Comparison of ENCODE assay signal across 1 cellular context in the genomic region with DNA sequence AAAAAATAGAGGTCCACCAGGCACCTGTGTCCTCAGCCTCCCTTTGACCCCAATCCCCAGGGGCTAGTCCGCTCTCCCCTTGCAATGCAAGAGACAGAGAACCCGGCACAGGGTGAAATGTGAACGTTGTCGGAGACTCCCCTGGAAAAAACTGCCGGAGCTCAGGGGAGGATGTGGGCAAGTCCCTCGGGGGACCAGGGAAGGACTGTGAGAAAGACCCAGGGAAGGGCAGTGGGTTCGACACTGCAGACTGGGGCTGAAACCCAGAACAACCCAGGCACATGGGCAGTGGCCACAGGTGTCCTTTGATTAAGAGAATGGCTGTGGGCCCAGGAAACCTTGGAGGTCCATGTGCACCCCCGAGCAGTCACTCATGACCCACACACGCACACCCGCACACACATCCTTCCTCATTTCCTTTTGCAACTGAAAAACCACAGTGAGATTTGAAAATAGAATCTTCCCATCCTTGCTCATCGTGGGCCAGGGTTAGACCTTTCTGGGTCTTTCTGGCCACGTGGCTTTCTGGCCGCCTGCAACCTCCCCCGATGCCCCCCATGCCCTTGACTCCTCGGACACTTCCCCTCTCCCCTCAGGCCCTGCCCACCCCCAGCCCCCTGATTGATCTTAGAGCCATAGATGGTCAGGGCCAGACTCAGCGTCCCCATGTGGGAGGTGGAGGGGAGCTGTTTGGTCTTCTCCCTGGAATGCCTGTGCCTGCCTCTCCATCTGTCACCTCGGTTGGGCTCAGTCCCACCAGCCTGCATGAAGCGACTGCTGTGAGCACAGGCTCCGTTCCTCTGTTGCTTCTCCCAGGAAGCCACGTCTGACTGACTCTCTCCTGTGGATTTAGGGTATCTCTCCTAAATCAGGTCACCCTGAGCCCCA.
A peak's percentile ranks its signal among the peaks of the same experiment; 100 is the strongest.
TF ChIP-seq lines count a peak whose summit lies in the region.

No MANE protein-coding gene starts in this region.

TF ChIP-seq in GM12878, 131 proteins besides CTCF, POLR2A, EP300 and RAD21 (continues in another document):
- TF ChIP-seq, protein P1, sequence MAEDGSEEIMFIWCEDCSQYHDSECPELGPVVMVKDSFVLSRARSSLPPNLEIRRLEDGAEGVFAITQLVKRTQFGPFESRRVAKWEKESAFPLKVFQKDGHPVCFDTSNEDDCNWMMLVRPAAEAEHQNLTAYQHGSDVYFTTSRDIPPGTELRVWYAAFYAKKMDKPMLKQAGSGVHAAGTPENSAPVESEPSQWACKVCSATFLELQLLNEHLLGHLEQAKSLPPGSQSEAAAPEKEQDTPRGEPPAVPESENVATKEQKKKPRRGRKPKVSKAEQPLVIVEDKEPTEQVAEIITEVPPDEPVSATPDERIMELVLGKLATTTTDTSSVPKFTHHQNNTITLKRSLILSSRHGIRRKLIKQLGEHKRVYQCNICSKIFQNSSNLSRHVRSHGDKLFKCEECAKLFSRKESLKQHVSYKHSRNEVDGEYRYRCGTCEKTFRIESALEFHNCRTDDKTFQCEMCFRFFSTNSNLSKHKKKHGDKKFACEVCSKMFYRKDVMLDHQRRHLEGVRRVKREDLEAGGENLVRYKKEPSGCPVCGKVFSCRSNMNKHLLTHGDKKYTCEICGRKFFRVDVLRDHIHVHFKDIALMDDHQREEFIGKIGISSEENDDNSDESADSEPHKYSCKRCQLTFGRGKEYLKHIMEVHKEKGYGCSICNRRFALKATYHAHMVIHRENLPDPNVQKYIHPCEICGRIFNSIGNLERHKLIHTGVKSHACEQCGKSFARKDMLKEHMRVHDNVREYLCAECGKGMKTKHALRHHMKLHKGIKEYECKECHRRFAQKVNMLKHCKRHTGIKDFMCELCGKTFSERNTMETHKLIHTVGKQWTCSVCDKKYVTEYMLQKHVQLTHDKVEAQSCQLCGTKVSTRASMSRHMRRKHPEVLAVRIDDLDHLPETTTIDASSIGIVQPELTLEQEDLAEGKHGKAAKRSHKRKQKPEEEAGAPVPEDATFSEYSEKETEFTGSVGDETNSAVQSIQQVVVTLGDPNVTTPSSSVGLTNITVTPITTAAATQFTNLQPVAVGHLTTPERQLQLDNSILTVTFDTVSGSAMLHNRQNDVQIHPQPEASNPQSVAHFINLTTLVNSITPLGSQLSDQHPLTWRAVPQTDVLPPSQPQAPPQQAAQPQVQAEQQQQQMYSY (CRISPR knock-in tag; IDR thresholded peaks at IDR 0.05), result no peak
- no peak for TF ChIP-seq ZZZ3 (IDR thresholded peaks at IDR 0.05; ENCODE audit: control insufficient read depth, insufficient read length, low read depth)
- no peak for TF ChIP-seq NFXL1 (IDR thresholded peaks at IDR 0.05; ENCODE audit: borderline replicate concordance)
- TF ChIP-seq TARDBP (IDR thresholded peaks at IDR 0.05; ENCODE audit: borderline replicate concordance), result no peak
- peak; percentile 85; the same call in 1 of the 2 replicates for TF ChIP-seq TBL1XR1 (IDR thresholded peaks at IDR 0.05; ENCODE audit: low read depth, low read length)
- TF ChIP-seq, protein P2, sequence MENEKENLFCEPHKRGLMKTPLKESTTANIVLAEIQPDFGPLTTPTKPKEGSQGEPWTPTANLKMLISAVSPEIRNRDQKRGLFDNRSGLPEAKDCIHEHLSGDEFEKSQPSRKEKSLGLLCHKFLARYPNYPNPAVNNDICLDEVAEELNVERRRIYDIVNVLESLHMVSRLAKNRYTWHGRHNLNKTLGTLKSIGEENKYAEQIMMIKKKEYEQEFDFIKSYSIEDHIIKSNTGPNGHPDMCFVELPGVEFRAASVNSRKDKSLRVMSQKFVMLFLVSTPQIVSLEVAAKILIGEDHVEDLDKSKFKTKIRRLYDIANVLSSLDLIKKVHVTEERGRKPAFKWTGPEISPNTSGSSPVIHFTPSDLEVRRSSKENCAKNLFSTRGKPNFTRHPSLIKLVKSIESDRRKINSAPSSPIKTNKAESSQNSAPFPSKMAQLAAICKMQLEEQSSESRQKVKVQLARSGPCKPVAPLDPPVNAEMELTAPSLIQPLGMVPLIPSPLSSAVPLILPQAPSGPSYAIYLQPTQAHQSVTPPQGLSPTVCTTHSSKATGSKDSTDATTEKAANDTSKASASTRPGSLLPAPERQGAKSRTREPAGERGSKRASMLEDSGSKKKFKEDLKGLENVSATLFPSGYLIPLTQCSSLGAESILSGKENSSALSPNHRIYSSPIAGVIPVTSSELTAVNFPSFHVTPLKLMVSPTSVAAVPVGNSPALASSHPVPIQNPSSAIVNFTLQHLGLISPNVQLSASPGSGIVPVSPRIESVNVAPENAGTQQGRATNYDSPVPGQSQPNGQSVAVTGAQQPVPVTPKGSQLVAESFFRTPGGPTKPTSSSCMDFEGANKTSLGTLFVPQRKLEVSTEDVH (IDR thresholded peaks at IDR 0.05; ENCODE audit: low read depth, partially characterized antibody), result no peak
- TF ChIP-seq, protein P3, sequence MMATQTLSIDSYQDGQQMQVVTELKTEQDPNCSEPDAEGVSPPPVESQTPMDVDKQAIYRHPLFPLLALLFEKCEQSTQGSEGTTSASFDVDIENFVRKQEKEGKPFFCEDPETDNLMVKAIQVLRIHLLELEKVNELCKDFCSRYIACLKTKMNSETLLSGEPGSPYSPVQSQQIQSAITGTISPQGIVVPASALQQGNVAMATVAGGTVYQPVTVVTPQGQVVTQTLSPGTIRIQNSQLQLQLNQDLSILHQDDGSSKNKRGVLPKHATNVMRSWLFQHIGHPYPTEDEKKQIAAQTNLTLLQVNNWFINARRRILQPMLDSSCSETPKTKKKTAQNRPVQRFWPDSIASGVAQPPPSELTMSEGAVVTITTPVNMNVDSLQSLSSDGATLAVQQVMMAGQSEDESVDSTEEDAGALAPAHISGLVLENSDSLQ (IDR thresholded peaks at IDR 0.05), result peak; percentile 86
- no peak for TF ChIP-seq ZNF217 (IDR thresholded peaks at IDR 0.05)
- TF ChIP-seq TCF12 (IDR thresholded peaks at IDR 0.05; ENCODE audit: low read depth, low read length), result peak; percentile 92
- peak; percentile 73 for TF ChIP-seq CBFB (IDR thresholded peaks at IDR 0.05; ENCODE audit: low read depth)
- TF ChIP-seq, protein P4, sequence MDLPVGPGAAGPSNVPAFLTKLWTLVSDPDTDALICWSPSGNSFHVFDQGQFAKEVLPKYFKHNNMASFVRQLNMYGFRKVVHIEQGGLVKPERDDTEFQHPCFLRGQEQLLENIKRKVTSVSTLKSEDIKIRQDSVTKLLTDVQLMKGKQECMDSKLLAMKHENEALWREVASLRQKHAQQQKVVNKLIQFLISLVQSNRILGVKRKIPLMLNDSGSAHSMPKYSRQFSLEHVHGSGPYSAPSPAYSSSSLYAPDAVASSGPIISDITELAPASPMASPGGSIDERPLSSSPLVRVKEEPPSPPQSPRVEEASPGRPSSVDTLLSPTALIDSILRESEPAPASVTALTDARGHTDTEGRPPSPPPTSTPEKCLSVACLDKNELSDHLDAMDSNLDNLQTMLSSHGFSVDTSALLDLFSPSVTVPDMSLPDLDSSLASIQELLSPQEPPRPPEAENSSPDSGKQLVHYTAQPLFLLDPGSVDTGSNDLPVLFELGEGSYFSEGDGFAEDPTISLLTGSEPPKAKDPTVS (IDR thresholded peaks at IDR 0.05; ENCODE audit: low read depth, low read length), result no peak
- no peak for TF ChIP-seq SIX5 (IDR thresholded peaks at IDR 0.05; ENCODE audit: low read depth, low read length, severe bottlenecking)
- TF ChIP-seq, protein P5, sequence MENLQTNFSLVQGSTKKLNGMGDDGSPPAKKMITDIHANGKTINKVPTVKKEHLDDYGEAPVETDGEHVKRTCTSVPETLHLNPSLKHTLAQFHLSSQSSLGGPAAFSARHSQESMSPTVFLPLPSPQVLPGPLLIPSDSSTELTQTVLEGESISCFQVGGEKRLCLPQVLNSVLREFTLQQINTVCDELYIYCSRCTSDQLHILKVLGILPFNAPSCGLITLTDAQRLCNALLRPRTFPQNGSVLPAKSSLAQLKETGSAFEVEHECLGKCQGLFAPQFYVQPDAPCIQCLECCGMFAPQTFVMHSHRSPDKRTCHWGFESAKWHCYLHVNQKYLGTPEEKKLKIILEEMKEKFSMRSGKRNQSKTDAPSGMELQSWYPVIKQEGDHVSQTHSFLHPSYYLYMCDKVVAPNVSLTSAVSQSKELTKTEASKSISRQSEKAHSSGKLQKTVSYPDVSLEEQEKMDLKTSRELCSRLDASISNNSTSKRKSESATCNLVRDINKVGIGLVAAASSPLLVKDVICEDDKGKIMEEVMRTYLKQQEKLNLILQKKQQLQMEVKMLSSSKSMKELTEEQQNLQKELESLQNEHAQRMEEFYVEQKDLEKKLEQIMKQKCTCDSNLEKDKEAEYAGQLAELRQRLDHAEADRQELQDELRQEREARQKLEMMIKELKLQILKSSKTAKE (IDR thresholded peaks at IDR 0.05; ENCODE audit: low read depth, poor library complexity, severe bottlenecking), result no peak
- peak; percentile 73; the same call in 2 of the 3 replicates for TF ChIP-seq POU2F2 (IDR thresholded peaks at IDR 0.05; ENCODE audit: borderline replicate concordance, low read depth, low read length)
- TF ChIP-seq, protein P6, sequence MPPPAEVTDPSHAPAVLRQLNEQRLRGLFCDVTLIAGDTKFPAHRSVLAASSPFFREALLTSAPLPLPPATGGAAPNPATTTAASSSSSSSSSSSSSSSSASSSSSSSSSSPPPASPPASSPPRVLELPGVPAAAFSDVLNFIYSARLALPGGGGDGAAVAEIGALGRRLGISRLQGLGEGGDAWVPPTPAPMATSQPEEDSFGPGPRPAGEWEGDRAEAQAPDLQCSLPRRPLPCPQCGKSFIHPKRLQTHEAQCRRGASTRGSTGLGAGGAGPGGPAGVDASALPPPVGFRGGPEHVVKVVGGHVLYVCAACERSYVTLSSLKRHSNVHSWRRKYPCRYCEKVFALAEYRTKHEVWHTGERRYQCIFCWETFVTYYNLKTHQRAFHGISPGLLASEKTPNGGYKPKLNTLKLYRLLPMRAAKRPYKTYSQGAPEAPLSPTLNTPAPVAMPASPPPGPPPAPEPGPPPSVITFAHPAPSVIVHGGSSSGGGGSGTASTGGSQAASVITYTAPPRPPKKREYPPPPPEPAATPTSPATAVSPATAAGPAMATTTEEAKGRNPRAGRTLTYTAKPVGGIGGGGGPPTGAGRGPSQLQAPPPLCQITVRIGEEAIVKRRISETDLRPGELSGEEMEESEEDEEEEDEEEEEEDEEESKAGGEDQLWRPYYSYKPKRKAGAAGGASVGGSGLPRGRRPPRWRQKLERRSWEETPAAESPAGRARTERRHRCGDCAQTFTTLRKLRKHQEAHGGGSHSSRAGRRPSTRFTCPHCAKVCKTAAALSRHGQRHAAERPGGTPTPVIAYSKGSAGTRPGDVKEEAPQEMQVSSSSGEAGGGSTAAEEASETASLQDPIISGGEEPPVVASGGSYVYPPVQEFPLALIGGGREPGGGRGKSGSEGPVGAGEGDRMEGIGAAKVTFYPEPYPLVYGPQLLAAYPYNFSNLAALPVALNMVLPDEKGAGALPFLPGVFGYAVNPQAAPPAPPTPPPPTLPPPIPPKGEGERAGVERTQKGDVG (CRISPR knock-in tag; IDR thresholded peaks at IDR 0.05), result peak; percentile 24; the same call in 1 of the 2 replicates
- no peak for TF ChIP-seq ZNF207 (IDR thresholded peaks at IDR 0.05; ENCODE audit: borderline replicate concordance)
- TF ChIP-seq, protein P7, sequence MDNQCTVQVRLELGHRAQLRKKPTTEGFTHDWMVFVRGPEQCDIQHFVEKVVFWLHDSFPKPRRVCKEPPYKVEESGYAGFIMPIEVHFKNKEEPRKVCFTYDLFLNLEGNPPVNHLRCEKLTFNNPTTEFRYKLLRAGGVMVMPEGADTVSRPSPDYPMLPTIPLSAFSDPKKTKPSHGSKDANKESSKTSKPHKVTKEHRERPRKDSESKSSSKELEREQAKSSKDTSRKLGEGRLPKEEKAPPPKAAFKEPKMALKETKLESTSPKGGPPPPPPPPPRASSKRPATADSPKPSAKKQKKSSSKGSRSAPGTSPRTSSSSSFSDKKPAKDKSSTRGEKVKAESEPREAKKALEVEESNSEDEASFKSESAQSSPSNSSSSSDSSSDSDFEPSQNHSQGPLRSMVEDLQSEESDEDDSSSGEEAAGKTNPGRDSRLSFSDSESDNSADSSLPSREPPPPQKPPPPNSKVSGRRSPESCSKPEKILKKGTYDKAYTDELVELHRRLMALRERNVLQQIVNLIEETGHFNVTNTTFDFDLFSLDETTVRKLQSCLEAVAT (IDR thresholded peaks at IDR 0.05), result peak; percentile 79
- TF ChIP-seq RBBP5 (conservative IDR thresholded peaks at IDR 0.05), result no peak
- TF ChIP-seq YY1 (IDR thresholded peaks at IDR 0.05; ENCODE audit: low read depth, low read length), result peak; percentile 66; the same call in 1 of the 2 replicates
- TF ChIP-seq, protein P8, sequence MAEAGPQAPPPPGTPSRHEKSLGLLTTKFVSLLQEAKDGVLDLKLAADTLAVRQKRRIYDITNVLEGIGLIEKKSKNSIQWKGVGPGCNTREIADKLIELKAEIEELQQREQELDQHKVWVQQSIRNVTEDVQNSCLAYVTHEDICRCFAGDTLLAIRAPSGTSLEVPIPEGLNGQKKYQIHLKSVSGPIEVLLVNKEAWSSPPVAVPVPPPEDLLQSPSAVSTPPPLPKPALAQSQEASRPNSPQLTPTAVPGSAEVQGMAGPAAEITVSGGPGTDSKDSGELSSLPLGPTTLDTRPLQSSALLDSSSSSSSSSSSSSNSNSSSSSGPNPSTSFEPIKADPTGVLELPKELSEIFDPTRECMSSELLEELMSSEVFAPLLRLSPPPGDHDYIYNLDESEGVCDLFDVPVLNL (IDR thresholded peaks at IDR 0.05; ENCODE audit: low read depth, low read length), result no peak
- TF ChIP-seq MYC (IDR thresholded peaks at IDR 0.05; ENCODE audit: insufficient read depth, insufficient read length, insufficient replicate concordance, low read length, severe bottlenecking), result peak; percentile 59
- TF ChIP-seq SP1 (IDR thresholded peaks at IDR 0.05; ENCODE audit: low read depth, low read length), result peak; percentile 59
- TF ChIP-seq, protein P9, sequence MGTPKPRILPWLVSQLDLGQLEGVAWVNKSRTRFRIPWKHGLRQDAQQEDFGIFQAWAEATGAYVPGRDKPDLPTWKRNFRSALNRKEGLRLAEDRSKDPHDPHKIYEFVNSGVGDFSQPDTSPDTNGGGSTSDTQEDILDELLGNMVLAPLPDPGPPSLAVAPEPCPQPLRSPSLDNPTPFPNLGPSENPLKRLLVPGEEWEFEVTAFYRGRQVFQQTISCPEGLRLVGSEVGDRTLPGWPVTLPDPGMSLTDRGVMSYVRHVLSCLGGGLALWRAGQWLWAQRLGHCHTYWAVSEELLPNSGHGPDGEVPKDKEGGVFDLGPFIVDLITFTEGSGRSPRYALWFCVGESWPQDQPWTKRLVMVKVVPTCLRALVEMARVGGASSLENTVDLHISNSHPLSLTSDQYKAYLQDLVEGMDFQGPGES (IDR thresholded peaks at IDR 0.05), result no peak
- TF ChIP-seq NFYA (IDR thresholded peaks at IDR 0.05; ENCODE audit: borderline replicate concordance, low read depth, low read length), result no peak
- TF ChIP-seq FOS (IDR thresholded peaks at IDR 0.05; ENCODE audit: borderline replicate concordance, extremely low read depth, insufficient read length), result no peak
- TF ChIP-seq TAF1 (IDR thresholded peaks at IDR 0.05; ENCODE audit: borderline replicate concordance, low read depth, low read length), result no peak
- peak; percentile 57; the same call in 1 of the 2 replicates for TF ChIP-seq SMAD5 (IDR thresholded peaks at IDR 0.05; ENCODE audit: low read depth)
- no peak for TF ChIP-seq RELA (IDR thresholded peaks at IDR 0.05; ENCODE audit: borderline replicate concordance, partially characterized antibody)
- no peak for TF ChIP-seq PML (IDR thresholded peaks at IDR 0.05; ENCODE audit: low read length)
- TF ChIP-seq GATAD2B (conservative IDR thresholded peaks at IDR 0.05; ENCODE audit: low read depth), result peak; percentile 99
- no peak for TF ChIP-seq KDM1A (IDR thresholded peaks at IDR 0.05; ENCODE audit: borderline replicate concordance)
- no peak for TF ChIP-seq ESRRA (IDR thresholded peaks at IDR 0.05; ENCODE audit: low read length)
- no peak for TF ChIP-seq HDGF (IDR thresholded peaks at IDR 0.05)
- no peak for TF ChIP-seq CBX3 (IDR thresholded peaks at IDR 0.05; ENCODE audit: borderline replicate concordance, low read depth)
- no peak for TF ChIP-seq RUNX3 (IDR thresholded peaks at IDR 0.05; ENCODE audit: low read length)
- TF ChIP-seq CBX5 (IDR thresholded peaks at IDR 0.05; ENCODE audit: low read depth), result no peak
